Comparison of ENCODE assay signal across 21 cellular contexts in the genomic region with DNA sequence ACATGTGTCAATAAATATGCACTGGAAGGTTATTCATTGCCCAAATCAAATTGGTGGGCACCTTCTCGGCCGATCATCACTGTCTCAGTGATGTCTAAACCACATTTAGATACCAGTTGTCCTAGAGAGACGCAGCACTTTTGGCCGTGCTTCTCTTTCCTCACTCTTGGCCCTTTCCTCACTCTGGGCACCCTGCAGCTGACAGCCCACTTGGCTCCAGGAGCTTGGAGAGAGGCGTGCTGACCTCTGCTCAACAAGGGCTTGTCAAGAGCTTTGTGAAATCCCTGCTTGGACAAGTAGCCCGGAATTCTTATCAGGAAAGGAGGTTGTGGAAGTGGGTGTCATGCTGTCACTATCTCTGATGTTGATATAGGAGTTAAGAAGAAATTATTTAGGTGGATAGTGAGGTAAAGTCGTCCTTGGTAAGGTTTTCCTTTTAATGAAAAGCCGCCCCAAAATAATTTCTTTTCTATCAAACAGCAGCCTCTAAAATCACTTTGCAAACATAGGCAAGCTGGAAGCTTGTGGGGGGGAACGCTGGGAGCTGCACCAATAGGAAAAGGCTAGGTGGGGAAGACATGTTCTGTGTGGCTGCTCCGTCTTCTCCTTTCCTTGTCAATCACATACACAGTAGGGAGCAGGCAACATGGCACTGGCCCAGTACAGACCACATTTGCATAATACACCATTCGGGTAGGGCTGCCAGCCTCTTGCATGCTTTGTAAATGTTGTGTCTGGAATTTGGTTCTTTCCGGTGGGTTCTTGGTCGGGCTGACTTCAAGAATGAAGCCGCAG.
"Had no signal": no experiment of that assay in that cellular context is flagged by ENCODE, and none has a peak within 500 bp of the region (broad histone marks: within the 10 kb centered on the region; RNA-seq: fewer than 3 reads in every experiment).

No MANE protein-coding gene starts in this region.

- H3K36me3 ChIP-seq: stomach, tibial nerve had no signal

- H3K27me3 ChIP-seq: body of pancreas, stomach, tibial nerve had no signal

- DNase-seq: activated CD4-positive, alpha-beta T cell treated with anti-CD3 and anti-CD28 coated beads for 1 hour; activated CD4-positive, alpha-beta T cell treated with anti-CD3 and anti-CD28 coated beads, Interleukin-2, amount 50 U/mL, for 1 hour; activated CD8-positive, alpha-beta T cell treated with anti-CD3 and anti-CD28 coated beads for 36 hours; activated gamma-delta T cell treated with Interleukin-2 at 50 U/mL for 16 hours; activated naive CD8-positive, alpha-beta T cell treated with anti-CD3 and anti-CD28 coated beads, Interleukin-2, amount 50 U/mL, for 24 hours; activated T-cell treated with anti-CD3 and anti-CD28 coated beads, Interleukin-2, amount 50 U/mL, for 4 hours; amygdala; body of pancreas; endodermal cell; foreskin fibroblast; natural killer cell; posterior cingulate gyrus; small intestine; stimulated activated CD4-positive, alpha-beta T cell treated with anti-CD3 and anti-CD28 coated beads, Interleukin-4, amount 100 ng/mL, for 24 hours; stimulated activated naive B cell treated with anti-CD40 and anti-IgM and Interleukin-4, amounts not matched to agents 10 μg/mL and 1 μg/mL and 100 μg/mL, for 72 hours; stomach; T-helper 2 cell had no signal

- ATAC-seq: activated CD8-positive, alpha-beta T cell treated with anti-CD3 and anti-CD28 coated beads for 36 hours; activated naive CD8-positive, alpha-beta T cell treated with anti-CD3 and anti-CD28 coated beads, Interleukin-2, amount 50 U/mL, for 24 hours; activated T-cell treated with anti-CD3 and anti-CD28 coated beads, Interleukin-2, amount 50 U/mL, for 4 hours; activated T-helper 17 cell treated with anti-CD3 and anti-CD28 coated beads, Interleukin-2, amount 50 U/mL, for 72 hours; body of pancreas; esophagus mucosa; natural killer cell; sciatic nerve; stimulated activated naive B cell treated with anti-CD40 and anti-IgM and Interleukin-4, amounts not matched to agents 10 μg/mL and 1 μg/mL and 100 μg/mL, for 72 hours had no signal

- H3K4me3 ChIP-seq: body of pancreas, stomach, tibial nerve had no signal

- H3K4me1 ChIP-seq: body of pancreas, tibial nerve had no signal

- H3K9me3 ChIP-seq: body of pancreas had no signal

- H3K27ac ChIP-seq: body of pancreas, stomach, tibial nerve had no signal
